29 cellular contexts compared by ENCODE assay signal in the genomic region with DNA sequence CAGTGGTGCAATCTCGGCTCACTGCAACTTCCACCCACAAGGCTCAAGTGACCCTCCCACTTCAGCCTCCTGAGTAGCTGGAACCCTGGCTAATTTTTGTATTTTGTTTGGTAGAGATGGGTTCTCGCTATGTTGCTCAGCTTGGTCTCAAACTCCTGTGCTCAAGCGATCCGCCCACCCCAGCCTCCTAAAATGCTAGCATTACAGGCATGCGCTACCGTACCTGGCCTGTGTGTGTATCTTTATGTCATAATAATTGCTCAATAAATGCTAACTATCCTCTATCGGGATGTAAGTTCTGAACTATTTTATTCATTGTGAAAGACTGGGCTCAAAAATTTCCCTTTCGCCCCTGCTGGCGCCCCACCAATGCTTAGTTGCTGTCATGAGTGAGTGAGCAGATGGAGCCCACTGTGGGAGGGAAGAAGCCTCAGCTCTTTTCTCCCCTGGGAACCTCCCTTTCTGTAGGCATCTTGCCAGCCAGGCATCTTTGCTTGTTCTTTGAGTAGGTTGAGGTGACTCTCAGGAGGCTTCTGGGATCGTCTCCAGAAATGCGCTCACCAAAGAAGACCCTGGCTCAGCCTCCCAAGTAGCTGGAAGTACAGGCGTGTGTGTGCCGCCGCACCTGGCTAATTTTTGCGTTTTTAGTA. TPM values are rescaled to one million over a fixed set of nuclear protein-coding genes. Genes with fewer than 3 reads are reported as not detected.
DNase-seq lines count a peak whose midpoint lies in the region; ATAC-seq and TF ChIP-seq lines count a peak whose summit lies in the region.
"Had no signal": no experiment of that assay in that cellular context is flagged by ENCODE, and none has a peak within 500 bp of the region (broad histone marks: within the 10 kb centered on the region; RNA-seq: fewer than 3 reads in every experiment).

No MANE protein-coding gene starts in this region.

- CTCF ChIA-PET in HEK293 (lab: Yijun Ruan, JAX): interaction anchor here (0.6 to 0.9 kb wide), 2 partner anchors 10 to 461 kb away, joined by 3 read pairs; no protein-coding TSS in a partner anchor

- ATAC-seq in HG02759 (IDR thresholded peaks at IDR 0.05; ENCODE audit: unreplicated experiment) (no peak), GM19455 (IDR thresholded peaks at IDR 0.05; ENCODE audit: unreplicated experiment) (no peak), GM18868 (IDR thresholded peaks at IDR 0.05; ENCODE audit: unreplicated experiment) (no peak)
- ATAC-seq: A549; activated T-cell treated with anti-CD3 and anti-CD28 coated beads, Interleukin-2, amount 50 U/mL, for 4 hours; effector memory CD8-positive, alpha-beta T cell; K562; left cardiac atrium had no signal

- no peaks in the 10 kb centered on the region for H3K36me3 ChIP-seq in HEK293 (ENCODE audit: control insufficient read depth in 2 of 2, insufficient read depth in 1 of 2, low read length in 2 of 2)
- H3K36me3 ChIP-seq: ascending aorta, neural progenitor cell, right atrium auricular region, suprapubic skin had no signal

- DNase-seq in activated CD8-positive, alpha-beta memory T cell treated with anti-CD3 and anti-CD28 coated beads, Interleukin-2, amount 50 U/mL, for 48 hours: peak; percentile 45
- DNase-seq in activated CD8-positive, alpha-beta memory T cell treated with anti-CD3 and anti-CD28 coated beads, Interleukin-2, amount 50 U/mL, for 4 hours: no peak
- DNase-seq in cerebellum (ENCODE audit: low spot score): peak; percentile 39
- DNase-seq in NCI-H1092 treated with DMSO at 0.1 percent for 48 hours (lab: John Stamatoyannopoulos, UW): no peak
- DNase-seq: activated CD4-positive, alpha-beta T cell treated with anti-CD3 and anti-CD28 coated beads for 48 hours; activated T-cell treated with anti-CD3 and anti-CD28 coated beads, Interleukin-2, amount 50 U/mL, for 4 hours; CD8-positive, alpha-beta memory T cell; cortex of kidney; effector memory CD8-positive, alpha-beta T cell; GF-D8; GM23248; immature natural killer cell; left cardiac atrium; NCI-H1048; NCI-H1694; SIG-M5; small intestine; stimulated activated naive CD4-positive, alpha-beta T cell treated with Interleukin-2 at 50 U/mL for 16 hours had no signal

- peaks cover 6% of the 10 kb centered on the region for H3K4me1 ChIP-seq in HEK293 (ENCODE audit: control insufficient read depth, insufficient read depth, low read length)
- H3K4me1 ChIP-seq: parathyroid adenoma had no signal

- H3K9me3 ChIP-seq in HEK293 (ENCODE audit: control insufficient read depth, insufficient read depth, low read depth, low read length): no peaks in the 10 kb centered on the region
- H3K9me3 ChIP-seq: right atrium auricular region, suprapubic skin had no signal

- TF ChIP-seq CTCF in HEK293 (tag by site-specific recombination; IDR thresholded peaks at IDR 0.05): no peak

- no peak overlapping the region for H3K27ac ChIP-seq in HEK293 (ENCODE audit: extremely low read depth, low read depth, low read length)
- H3K27ac ChIP-seq: A549, ascending aorta, GM23248, neural progenitor cell, parathyroid adenoma, right atrium auricular region, suprapubic skin had no signal

- H3K4me3 ChIP-seq in HEK293 (ENCODE audit: low read depth, low read length): no peak overlapping the region
- H3K4me3 ChIP-seq: A549, ascending aorta, GM23248, K562, neural progenitor cell, right atrium auricular region, suprapubic skin had no signal

- POLR2A ChIA-PET in HEK293 (lab: Yijun Ruan, JAX): no interaction called here

TF ChIP-seq in HEK293, 187 proteins besides CTCF, POLR2A, EP300 and RAD21:
- TF ChIP-seq KLF9 (tag by site-specific recombination; IDR thresholded peaks at IDR 0.05; ENCODE audit: low read depth) (no peak), EGR2 (tag by site-specific recombination; IDR thresholded peaks at IDR 0.05; ENCODE audit: low read depth) (peak; percentile 19; the same call in 1 of the 2 replicates), ZNF664 (tag by site-specific recombination; IDR thresholded peaks at IDR 0.05) (peak; percentile 42; the same call in 1 of the 2 replicates), ZFHX2 (tag by site-specific recombination; conservative IDR thresholded peaks at IDR 0.05) (peak; percentile 44), ZNF138 (tag by site-specific recombination; IDR thresholded peaks at IDR 0.05; ENCODE audit: borderline replicate concordance) (no peak)
- TF ChIP-seq, protein P1, sequence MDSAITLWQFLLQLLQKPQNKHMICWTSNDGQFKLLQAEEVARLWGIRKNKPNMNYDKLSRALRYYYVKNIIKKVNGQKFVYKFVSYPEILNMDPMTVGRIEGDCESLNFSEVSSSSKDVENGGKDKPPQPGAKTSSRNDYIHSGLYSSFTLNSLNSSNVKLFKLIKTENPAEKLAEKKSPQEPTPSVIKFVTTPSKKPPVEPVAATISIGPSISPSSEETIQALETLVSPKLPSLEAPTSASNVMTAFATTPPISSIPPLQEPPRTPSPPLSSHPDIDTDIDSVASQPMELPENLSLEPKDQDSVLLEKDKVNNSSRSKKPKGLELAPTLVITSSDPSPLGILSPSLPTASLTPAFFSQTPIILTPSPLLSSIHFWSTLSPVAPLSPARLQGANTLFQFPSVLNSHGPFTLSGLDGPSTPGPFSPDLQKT (IDR thresholded peaks at IDR 0.05; ENCODE audit: borderline replicate concordance, low read depth, low read length): no peak

RNA-seq across cellular contexts. Expression of gene CAMK1D, which starts 38.3 kb away (rescaled TPM):
- total RNA-seq in cerebellum: 10.8 TPM

Comparison
In these comparisons a context has a peak if more than half of its experiments do, and no peak if none do; other contexts are left out.
1. DNase-seq: peak in activated CD8-positive, alpha-beta memory T cell treated with anti-CD3 and anti-CD28 coated beads, Interleukin-2, amount 50 U/mL, for 48 hours (single experiment) and cerebellum (single experiment); none in activated CD8-positive, alpha-beta memory T cell treated with anti-CD3 and anti-CD28 coated beads, Interleukin-2, amount 50 U/mL, for 4 hours (single experiment) and NCI-H1092 treated with DMSO at 0.1 percent for 48 hours (single experiment).